In genomic region chr1:6037338-6037762, GRCh38 we compare ENCODE assay signal across 10 cellular contexts. TPM values are rescaled to one million over a fixed set of nuclear protein-coding genes. Genes with fewer than 3 reads are reported as not detected.
DNase-seq lines count a peak whose midpoint lies in the region; ATAC-seq and TF ChIP-seq lines count a peak whose summit lies in the region.
"Had no signal": no experiment of that assay in that cellular context is flagged by ENCODE, and none has a peak within 500 bp of the region (broad histone marks: within the 10 kb centered on the region; RNA-seq: fewer than 3 reads in every experiment).

No MANE protein-coding gene starts in this region.

- H3K27me3 ChIP-seq in skeletal muscle satellite cell (ENCODE audit: control insufficient read depth, insufficient read depth, low read length) (peaks cover 37% of the 10 kb centered on the region), suprapubic skin (no peaks in the 10 kb centered on the region)

- POLR2A ChIA-PET in activated CD4-positive, alpha-beta memory T cell treated with anti-CD3 and anti-CD28 coated beads, Interleukin-2, amount 10 ng/mL, durations not matched to agents 7 days and 5 days (lab: Charles Lee) = interaction anchor here (0.7 to 1.7 kb wide), 7 partner anchors 9 to 169 kb away, joined by 3 to 13 read pairs (median 3); partner anchors contain the start of gene RNF207

- TF ChIP-seq EP300 in suprapubic skin (IDR thresholded peaks at IDR 0.05) = no peak

- no peak for TF ChIP-seq POLR2A in suprapubic skin (IDR thresholded peaks at IDR 0.05)

- H3K27me3 Mint-ChIP-seq in activated CD4-positive, alpha-beta T cell treated with anti-CD3 and anti-CD28 coated beads, Interleukin-2, amount 10 ng/mL, durations not matched to agents 24 days and 14 days = no peaks in the 10 kb centered on the region
- H3K27me3 Mint-ChIP-seq in activated CD4-positive, alpha-beta memory T cell treated with anti-CD3 and anti-CD28 coated beads, Interleukin-2, amount 10 ng/mL, durations not matched to agents 7 days and 5 days = no peaks in the 10 kb centered on the region
- peaks cover 59% of the 10 kb centered on the region for H3K27me3 Mint-ChIP-seq in nephron progenitor cell (ENCODE audit: low read depth, poor library complexity)

- no peak overlapping the region for H3K9ac ChIP-seq in skeletal muscle satellite cell (ENCODE audit: low read depth, low read length)

- intact Hi-C loops in activated CD4-positive, alpha-beta T cell treated with anti-CD3 and anti-CD28 coated beads, Interleukin-2, amount 10 ng/mL, durations not matched to agents 24 days and 14 days (cut with micrococcal nuclease) = no loop called here

- H3K36me3 ChIP-seq in skeletal muscle satellite cell (ENCODE audit: insufficient read depth, low read length) (no peaks in the 10 kb centered on the region), suprapubic skin (no peaks in the 10 kb centered on the region)

- H3K9me3 Mint-ChIP-seq in activated CD4-positive, alpha-beta T cell treated with anti-CD3 and anti-CD28 coated beads, Interleukin-2, amount 10 ng/mL, durations not matched to agents 24 days and 14 days = no peaks in the 10 kb centered on the region
- no peaks in the 10 kb centered on the region for H3K9me3 Mint-ChIP-seq in activated CD4-positive, alpha-beta memory T cell treated with anti-CD3 and anti-CD28 coated beads, Interleukin-2, amount 10 ng/mL, durations not matched to agents 7 days and 5 days
- no peaks in the 10 kb centered on the region for H3K9me3 Mint-ChIP-seq in nephron progenitor cell
- H3K9me3 Mint-ChIP-seq: brain had no signal

- WGBS in suprapubic skin = 48% methylated on average over 5 of the region's 9 CpGs

- no peaks in the 10 kb centered on the region for H3K9me3 ChIP-seq in skeletal muscle satellite cell (replicated peaks; ENCODE audit: low read length)
- H3K9me3 ChIP-seq in suprapubic skin = no peaks in the 10 kb centered on the region

- H3K4me3 Mint-ChIP-seq in activated CD4-positive, alpha-beta T cell treated with anti-CD3 and anti-CD28 coated beads, Interleukin-2, amount 10 ng/mL, durations not matched to agents 24 days and 14 days = no peak overlapping the region
- peak overlapping the region; percentile 7 for H3K4me3 Mint-ChIP-seq in activated CD4-positive, alpha-beta memory T cell treated with anti-CD3 and anti-CD28 coated beads, Interleukin-2, amount 10 ng/mL, durations not matched to agents 7 days and 5 days
- H3K4me3 Mint-ChIP-seq in nephron progenitor cell = no peak overlapping the region
- H3K4me3 Mint-ChIP-seq: brain had no signal

- TF ChIP-seq CTCF in suprapubic skin (IDR thresholded peaks at IDR 0.05) (no peak), nephron progenitor cell (IDR thresholded peaks at IDR 0.05) (no peak)

- no peak overlapping the region for H3K4me3 ChIP-seq in skeletal muscle satellite cell (ENCODE audit: low read length)
- H3K4me3 ChIP-seq in suprapubic skin = no peak overlapping the region

- ATAC-seq in HG02981 (IDR thresholded peaks at IDR 0.05; ENCODE audit: unreplicated experiment) = peak; percentile 91

- no peak overlapping the region for H3K27ac Mint-ChIP-seq in activated CD4-positive, alpha-beta T cell treated with anti-CD3 and anti-CD28 coated beads, Interleukin-2, amount 10 ng/mL, durations not matched to agents 24 days and 14 days
- H3K27ac Mint-ChIP-seq in activated CD4-positive, alpha-beta memory T cell treated with anti-CD3 and anti-CD28 coated beads, Interleukin-2, amount 10 ng/mL, durations not matched to agents 7 days and 5 days = peak overlapping the region; percentile 73
- H3K27ac Mint-ChIP-seq in nephron progenitor cell = no peak overlapping the region

- peak overlapping the region; percentile 26 for H3K4me2 ChIP-seq in skeletal muscle satellite cell (ENCODE audit: low read length)

- CTCF ChIA-PET in activated CD4-positive, alpha-beta memory T cell treated with anti-CD3 and anti-CD28 coated beads, Interleukin-2, amount 10 ng/mL, durations not matched to agents 7 days and 5 days (lab: Charles Lee) = interaction anchor here (1.1 kb wide), 1 partner anchor 10 kb away, joined by 3 read pairs; no protein-coding TSS in a partner anchor

- peaks cover 40% of the 10 kb centered on the region for H3K4me1 Mint-ChIP-seq in activated CD4-positive, alpha-beta T cell treated with anti-CD3 and anti-CD28 coated beads, Interleukin-2, amount 10 ng/mL, durations not matched to agents 24 days and 14 days
- peaks cover 65% of the 10 kb centered on the region for H3K4me1 Mint-ChIP-seq in activated CD4-positive, alpha-beta memory T cell treated with anti-CD3 and anti-CD28 coated beads, Interleukin-2, amount 10 ng/mL, durations not matched to agents 7 days and 5 days
- peaks cover 40% of the 10 kb centered on the region for H3K4me1 Mint-ChIP-seq in nephron progenitor cell

- H3K27ac ChIP-seq in suprapubic skin = no peak overlapping the region

- H3K4me1 ChIP-seq in skeletal muscle satellite cell (ENCODE audit: control insufficient read depth, insufficient read depth, low read length) (peaks cover 9% of the 10 kb centered on the region), suprapubic skin (no peaks in the 10 kb centered on the region)

- DNase-seq in activated CD4-positive, alpha-beta T cell treated with anti-CD3 and anti-CD28 coated beads, Interleukin-2, amount 10 ng/mL, durations not matched to agents 24 days and 14 days = peak; percentile 67
- no peak for DNase-seq in activated CD4-positive, alpha-beta T cell treated with anti-CD3 and anti-CD28 coated beads, Interleukin-2, amount 50 U/mL, for 48 hours
- peak; percentile 46 for DNase-seq in activated CD4-positive, alpha-beta memory T cell treated with anti-CD3 and anti-CD28 coated beads, Interleukin-2, amount 10 ng/mL, durations not matched to agents 7 days and 5 days
- DNase-seq in suprapubic skin (ENCODE audit: low spot score in 2 of 2) (no peak), middle frontal gyrus (ENCODE audit: extremely low spot score, low spot score) (no peak), nephron progenitor cell (no peak)
- DNase-seq: occipital lobe had no signal

- peaks cover 47% of the 10 kb centered on the region for H3K36me3 Mint-ChIP-seq in activated CD4-positive, alpha-beta T cell treated with anti-CD3 and anti-CD28 coated beads, Interleukin-2, amount 10 ng/mL, durations not matched to agents 24 days and 14 days (ENCODE audit: low read depth)
- H3K36me3 Mint-ChIP-seq in activated CD4-positive, alpha-beta memory T cell treated with anti-CD3 and anti-CD28 coated beads, Interleukin-2, amount 10 ng/mL, durations not matched to agents 7 days and 5 days (ENCODE audit: low read depth) = peaks cover 62% of the 10 kb centered on the region
- no peaks in the 10 kb centered on the region for H3K36me3 Mint-ChIP-seq in nephron progenitor cell (ENCODE audit: low read depth)
- H3K36me3 Mint-ChIP-seq: brain had no signal

RNA-seq across cellular contexts. Expression of gene KCNAB2, which starts 8.3 kb away (rescaled TPM):
- 261 and 262 TPM in 2 replicates for total RNA-seq in activated CD4-positive, alpha-beta T cell treated with anti-CD3 and anti-CD28 coated beads, Interleukin-2, amount 10 ng/mL, durations not matched to agents 24 days and 14 days
- total RNA-seq in activated CD4-positive, alpha-beta memory T cell treated with anti-CD3 and anti-CD28 coated beads, Interleukin-2, amount 10 ng/mL, durations not matched to agents 7 days and 5 days = 100 to 1,000 TPM; 284 to 286 TPM
- total RNA-seq in skeletal muscle satellite cell (2012; rRNA removed) = 1.3 and 1.8 TPM in 2 replicates
- total RNA-seq in suprapubic skin = 10 to 100 TPM; 13.3 to 17.5 (median 16.2) TPM

RNA-seq across cellular contexts. Expression of gene NPHP4, which starts 45.1 kb away (rescaled TPM):
- 20.0 and 21.0 TPM in 2 replicates for total RNA-seq in activated CD4-positive, alpha-beta T cell treated with anti-CD3 and anti-CD28 coated beads, Interleukin-2, amount 10 ng/mL, durations not matched to agents 24 days and 14 days
- 10 to 100 TPM; 18.1 to 19.1 TPM for total RNA-seq in activated CD4-positive, alpha-beta memory T cell treated with anti-CD3 and anti-CD28 coated beads, Interleukin-2, amount 10 ng/mL, durations not matched to agents 7 days and 5 days
- 5.6 and 8.5 TPM in 2 replicates for total RNA-seq in skeletal muscle satellite cell (2012; rRNA removed)
- total RNA-seq in suprapubic skin = 10 to 100 TPM; 26.3 to 33.7 (median 29.1) TPM

Comparison
In these comparisons a context has a peak if more than half of its experiments do, and no peak if none do; other contexts are left out.
1. DNase-seq: peak in activated CD4-positive, alpha-beta T cell treated with anti-CD3 and anti-CD28 coated beads, Interleukin-2, amount 10 ng/mL, durations not matched to agents 24 days and 14 days (single experiment) and activated CD4-positive, alpha-beta memory T cell treated with anti-CD3 and anti-CD28 coated beads, Interleukin-2, amount 10 ng/mL, durations not matched to agents 7 days and 5 days (single experiment); none in activated CD4-positive, alpha-beta T cell treated with anti-CD3 and anti-CD28 coated beads, Interleukin-2, amount 50 U/mL, for 48 hours (0 of 2), suprapubic skin (0 of 2), middle frontal gyrus (single experiment) and nephron progenitor cell (single experiment).
2. RNA of gene KCNAB2, which starts 8.3 kb away (total RNA-seq): 284 to 286 TPM in activated CD4-positive, alpha-beta memory T cell treated with anti-CD3 and anti-CD28 coated beads, Interleukin-2, amount 10 ng/mL, durations not matched to agents 7 days and 5 days and 261 to 262 TPM in activated CD4-positive, alpha-beta T cell treated with anti-CD3 and anti-CD28 coated beads, Interleukin-2, amount 10 ng/mL, durations not matched to agents 24 days and 14 days; 13.3 to 17.5 TPM in suprapubic skin; every median in the first group is over 10 times any median in the second.